10 cellular contexts compared by ENCODE assay signal in the genomic region with DNA sequence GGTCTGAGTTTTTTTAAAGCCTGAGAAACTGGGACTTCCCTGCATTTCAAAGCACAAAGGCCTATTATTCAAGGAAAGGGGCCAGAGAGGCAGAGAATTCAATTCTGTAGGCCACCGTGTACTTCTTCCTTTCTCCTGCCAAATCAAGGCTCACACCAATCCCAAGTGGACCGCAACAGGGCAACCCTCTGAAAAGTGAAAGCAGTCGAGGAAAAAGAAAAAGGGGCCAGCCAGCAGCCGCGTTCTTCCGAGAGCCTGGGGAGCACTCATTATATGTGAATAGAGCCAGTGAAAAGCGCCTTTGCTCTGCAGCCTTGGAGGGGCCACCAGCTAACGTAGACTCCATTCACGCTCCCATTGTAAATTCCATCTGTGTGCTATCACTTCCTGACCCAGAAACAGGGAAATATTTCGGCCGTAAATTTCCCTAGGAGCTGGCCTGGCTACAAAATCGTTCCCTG. TPM values are rescaled to one million over a fixed set of nuclear protein-coding genes. Genes with fewer than 3 reads are reported as not detected.
DNase-seq lines count a peak whose midpoint lies in the region; ATAC-seq and TF ChIP-seq lines count a peak whose summit lies in the region.
"Had no signal": no experiment of that assay in that cellular context is flagged by ENCODE, and none has a peak within 500 bp of the region (broad histone marks: within the 10 kb centered on the region; RNA-seq: fewer than 3 reads in every experiment).

No MANE protein-coding gene starts in this region.

- H2AFZ ChIP-seq in H9 (ENCODE audit: low read length) (peak overlapping the region; percentile 83), smooth muscle cell (ENCODE audit: low read depth) (peak overlapping the region; percentile 84)

- TF ChIP-seq CTCF in H9 (conservative IDR thresholded peaks at IDR 0.05), result no peak
- TF ChIP-seq CTCF in coronary artery (IDR thresholded peaks at IDR 0.05), result no peak
- no peak for TF ChIP-seq CTCF in smooth muscle cell (IDR thresholded peaks at IDR 0.05; ENCODE audit: borderline replicate concordance, insufficient read depth, poor library complexity, severe bottlenecking)

- H3K27me3 ChIP-seq in H9 (ENCODE audit: insufficient read depth, low read length) (no peaks in the 10 kb centered on the region), smooth muscle cell (ENCODE audit: low read depth) (no peaks in the 10 kb centered on the region)

- H2BK120ac ChIP-seq in H9 (ENCODE audit: low read depth, low read length, poor library complexity, severe bottlenecking), result no peak overlapping the region

- H3K4me1 Mint-ChIP-seq in H9, result peaks cover 18 to 26% of the 10 kb centered on the region in 2 experiments
- no peaks in the 10 kb centered on the region for H3K4me1 Mint-ChIP-seq in natural killer cell treated with Interleukin-12 subunit alpha and Interleukin-12 subunit beta and Interleukin-15 and Interleukin-18, amount 100 ng/mL, for 72 hours (ENCODE audit: low read depth in 2 of 2)
- H3K4me1 Mint-ChIP-seq in stimulated activated naive B cell treated with anti-CD40 and anti-IgM and Interleukin-4, amounts not matched to agents 10 μg/mL and 1 μg/mL and 100 μg/mL, for 72 hours, result no peaks in the 10 kb centered on the region
- H3K4me1 Mint-ChIP-seq: activated B cell treated with CpG ODN at 0.5 μM for 24 hours had no signal

- peak overlapping the region; percentile 47 for H3K4me2 ChIP-seq in H9 (ENCODE audit: insufficient read depth, insufficient read length, low read length)
- H3K4me2 ChIP-seq in smooth muscle cell, result peak overlapping the region; percentile 85

- H3K23ac ChIP-seq in H9 (ENCODE audit: insufficient read length, low read depth, low read length), result no peak overlapping the region

- no peak overlapping the region for H3T11ph ChIP-seq in H9 (ENCODE audit: low read length)

- H2BK12ac ChIP-seq in H9 (ENCODE audit: insufficient read length, low read depth, low read length), result no peak overlapping the region

- no peak overlapping the region for H2AK5ac ChIP-seq in H9 (ENCODE audit: insufficient read length, low read length)

- no peak overlapping the region; the same call in 1 of the 2 replicates for H3K4ac ChIP-seq in H9 (ENCODE audit: low read depth, low read length)

- H3K79me1 ChIP-seq in H9 (ENCODE audit: insufficient read depth, low read depth, low read length, poor library complexity, severe bottlenecking), result no peaks in the 10 kb centered on the region

- no peak overlapping the region for H3K14ac ChIP-seq in H9 (ENCODE audit: insufficient read depth, low read length)

- H3K56ac ChIP-seq in H9 (ENCODE audit: insufficient read length, low read depth, low read length), result no peak overlapping the region

- no peak overlapping the region for H2BK5ac ChIP-seq in H9 (ENCODE audit: insufficient read length, low read length)

- no peaks in the 10 kb centered on the region for H3K9me3 ChIP-seq in H9 (ENCODE audit: control insufficient read depth, low read depth, low read length)
- no peaks in the 10 kb centered on the region for H3K9me3 ChIP-seq in smooth muscle cell (replicated peaks; ENCODE audit: low read depth)

- H4K5ac ChIP-seq in H9 (ENCODE audit: insufficient read length, low read depth, low read length), result no peak overlapping the region

- no CpG with 5 or more reads among the region's 12 CpGs for WGBS in H9 (ENCODE audit: extremely low coverage, insufficient read length, low lambda C conversion rate)
- WGBS in smooth muscle cell (ENCODE audit: low lambda C conversion rate), result 6% methylated on average over 12 of the region's 12 CpGs

- H3K9me3 Mint-ChIP-seq in H9, result peaks cover 0 to 2% of the 10 kb centered on the region in 2 experiments; a peak in 2 of 5 replicates
- no peaks in the 10 kb centered on the region for H3K9me3 Mint-ChIP-seq in natural killer cell treated with Interleukin-12 subunit alpha and Interleukin-12 subunit beta and Interleukin-15 and Interleukin-18, amount 100 ng/mL, for 72 hours
- H3K9me3 Mint-ChIP-seq in stimulated activated naive B cell treated with anti-CD40 and anti-IgM and Interleukin-4, amounts not matched to agents 10 μg/mL and 1 μg/mL and 100 μg/mL, for 72 hours, result no peaks in the 10 kb centered on the region
- H3K9me3 Mint-ChIP-seq: activated B cell treated with CpG ODN at 0.5 μM for 24 hours had no signal

- no peak overlapping the region for H2BK20ac ChIP-seq in H9 (ENCODE audit: low read depth, low read length, poor library complexity, severe bottlenecking)

- no peaks in the 10 kb centered on the region for H3K36me3 ChIP-seq in smooth muscle cell (ENCODE audit: low read depth)

- peak; percentile 74 for ATAC-seq in left colon
- ATAC-seq in natural killer cell treated with Interleukin-12 subunit alpha and Interleukin-12 subunit beta and Interleukin-15 and Interleukin-18, amount 100 ng/mL, for 72 hours, result no peak
- no peak for ATAC-seq in stimulated activated naive B cell treated with anti-CD40 and anti-IgM and Interleukin-4, amounts not matched to agents 10 μg/mL and 1 μg/mL and 100 μg/mL, for 72 hours (replicated peaks)
- ATAC-seq: foreskin keratinocyte had no signal

- no peaks in the 10 kb centered on the region for H4K20me1 ChIP-seq in H9 (ENCODE audit: control insufficient read depth, insufficient read depth, insufficient read length)
- H4K20me1 ChIP-seq in smooth muscle cell (ENCODE audit: low read depth), result no peaks in the 10 kb centered on the region

- no peaks in the 10 kb centered on the region for H3K79me2 ChIP-seq in H9 (ENCODE audit: insufficient read depth, low read length)
- no peaks in the 10 kb centered on the region for H3K79me2 ChIP-seq in smooth muscle cell (ENCODE audit: low read depth)

- intact Hi-C loops in left colon (cut with DNase I, micrococcal nuclease), result no loop called here

- H3K23me2 ChIP-seq in H9 (ENCODE audit: insufficient read length, low read depth, low read length, poor library complexity, severe bottlenecking), result no peaks in the 10 kb centered on the region

- no peak overlapping the region for H4K8ac ChIP-seq in H9 (replicated peaks; ENCODE audit: insufficient read length, low read depth, low read length)

- H3K18ac ChIP-seq in H9 (ENCODE audit: insufficient read length, low read depth, low read length), result peak overlapping the region; percentile 7

- DNase-seq in H9, result peak; percentile 55
- DNase-seq in coronary artery (ENCODE audit: low spot score), result no peak
- peak in 1 of 2 donors; percentile 16 for DNase-seq in left colon
- DNase-seq in smooth muscle cell (lab: John Stamatoyannopoulos, UW; ENCODE audit: unreplicated experiment), result no peak
- no peak for DNase-seq in natural killer cell treated with Interleukin-12 subunit alpha and Interleukin-12 subunit beta and Interleukin-15 and Interleukin-18, amount 100 ng/mL, for 72 hours (ENCODE audit: low spot score)
- DNase-seq in NCI-H345 (lab: John Stamatoyannopoulos, UW), result no peak
- DNase-seq in stimulated activated naive B cell treated with anti-CD40 and anti-IgM and Interleukin-4, amounts not matched to agents 10 μg/mL and 1 μg/mL and 100 μg/mL, for 72 hours, result no peak
- no peak for DNase-seq in activated CD4-positive, alpha-beta T cell treated with anti-CD3 and anti-CD28 coated beads, Interleukin-2, amount 50 U/mL, for 48 hours
- DNase-seq: activated B cell treated with CpG ODN at 0.5 μM for 24 hours, foreskin keratinocyte had no signal

- H3K36me3 Mint-ChIP-seq in H9 (ENCODE audit: insufficient read depth in 1 of 3, low read depth in 3 of 3), result no peaks in the 10 kb centered on the region; a peak in 2 of 7 replicates
- no peaks in the 10 kb centered on the region for H3K36me3 Mint-ChIP-seq in natural killer cell treated with Interleukin-12 subunit alpha and Interleukin-12 subunit beta and Interleukin-15 and Interleukin-18, amount 100 ng/mL, for 72 hours
- H3K36me3 Mint-ChIP-seq in stimulated activated naive B cell treated with anti-CD40 and anti-IgM and Interleukin-4, amounts not matched to agents 10 μg/mL and 1 μg/mL and 100 μg/mL, for 72 hours, result no peaks in the 10 kb centered on the region

- H4K91ac ChIP-seq in H9 (ENCODE audit: insufficient read length, low read depth, low read length), result no peak overlapping the region

- H3K27ac Mint-ChIP-seq in H9, result peak overlapping the region; percentile 88 to 93 (median 92); a peak in 6 of 7 replicates
- H3K27ac Mint-ChIP-seq in natural killer cell treated with Interleukin-12 subunit alpha and Interleukin-12 subunit beta and Interleukin-15 and Interleukin-18, amount 100 ng/mL, for 72 hours, result no peak overlapping the region
- H3K27ac Mint-ChIP-seq in stimulated activated naive B cell treated with anti-CD40 and anti-IgM and Interleukin-4, amounts not matched to agents 10 μg/mL and 1 μg/mL and 100 μg/mL, for 72 hours, result no peak overlapping the region
- H3K27ac Mint-ChIP-seq: activated B cell treated with CpG ODN at 0.5 μM for 24 hours had no signal

- peak overlapping the region; percentile 40 to 44; a peak in 4 of 5 replicates for H3K4me3 Mint-ChIP-seq in H9
- H3K4me3 Mint-ChIP-seq in natural killer cell treated with Interleukin-12 subunit alpha and Interleukin-12 subunit beta and Interleukin-15 and Interleukin-18, amount 100 ng/mL, for 72 hours, result no peak overlapping the region
- H3K4me3 Mint-ChIP-seq in stimulated activated naive B cell treated with anti-CD40 and anti-IgM and Interleukin-4, amounts not matched to agents 10 μg/mL and 1 μg/mL and 100 μg/mL, for 72 hours, result no peak overlapping the region
- H3K4me3 Mint-ChIP-seq: activated B cell treated with CpG ODN at 0.5 μM for 24 hours had no signal

- no peak overlapping the region for H3K9ac ChIP-seq in H9 (ENCODE audit: extremely low read depth, insufficient read length, low read length)
- peak overlapping the region; percentile 22 for H3K9ac ChIP-seq in smooth muscle cell (ENCODE audit: low read depth)

- H3K27ac ChIP-seq in H9 (ENCODE audit: insufficient read length, low read depth, low read length) (peak overlapping the region; percentile 20), coronary artery (peak overlapping the region; percentile 61 to 78), smooth muscle cell (ENCODE audit: low read depth) (peak overlapping the region; percentile 76)
- H3K27ac ChIP-seq: foreskin keratinocyte had no signal

- peaks cover 12% of the 10 kb centered on the region for H3K27me3 Mint-ChIP-seq in H9 (ENCODE audit: low read depth)
- peaks cover 14 to 18% of the 10 kb centered on the region in 2 donors for H3K27me3 Mint-ChIP-seq in natural killer cell treated with Interleukin-12 subunit alpha and Interleukin-12 subunit beta and Interleukin-15 and Interleukin-18, amount 100 ng/mL, for 72 hours
- H3K27me3 Mint-ChIP-seq in stimulated activated naive B cell treated with anti-CD40 and anti-IgM and Interleukin-4, amounts not matched to agents 10 μg/mL and 1 μg/mL and 100 μg/mL, for 72 hours, result peaks cover 11 to 35% of the 10 kb centered on the region in 2 donors

- peaks cover 6% of the 10 kb centered on the region for H3F3A ChIP-seq in smooth muscle cell (ENCODE audit: low read depth)

- H3K4me3 ChIP-seq in coronary artery, result peak overlapping the region; percentile 46
- peak overlapping the region; percentile 36 for H3K4me3 ChIP-seq in smooth muscle cell

- peaks cover 2% of the 10 kb centered on the region; the same call in 1 of the 2 replicates for H3K4me1 ChIP-seq in H9 (ENCODE audit: insufficient read depth, low read length)
- peaks cover 21% of the 10 kb centered on the region for H3K4me1 ChIP-seq in smooth muscle cell (ENCODE audit: low read depth)
- H3K4me1 ChIP-seq: foreskin keratinocyte had no signal

- H2BK15ac ChIP-seq in H9 (ENCODE audit: low read depth, low read length), result no peak overlapping the region

RNA-seq across cellular contexts. Expression of a gene that starts 45.9 kb away (rescaled TPM):
- total RNA-seq in H9 (2021), result 57.0 and 58.4 TPM in 2 replicates
- 10 to 100 TPM; 28.6 to 47.2 TPM for total RNA-seq in left colon
- 11.6 and 21.9 TPM in 2 replicates for total RNA-seq in smooth muscle cell
- 19.5 and 23.2 TPM in 2 replicates for polyA plus RNA-seq in smooth muscle cell
- total RNA-seq in natural killer cell treated with Interleukin-12 subunit alpha and Interleukin-12 subunit beta and Interleukin-15 and Interleukin-18, amount 100 ng/mL, for 72 hours, result 10 to 100 TPM; 54.3 to 55.9 TPM

Comparison
In these comparisons a context has a peak if more than half of its experiments do, and no peak if none do; other contexts are left out.
1. H3K27ac ChIP-seq: peak in every context shown above with its lines; median percentile 76 in smooth muscle cell; 70 in coronary artery; 20 in H9.
2. H3K27ac Mint-ChIP-seq: peak in H9 (3 of 3); none in natural killer cell treated with Interleukin-12 subunit alpha and Interleukin-12 subunit beta and Interleukin-15 and Interleukin-18, amount 100 ng/mL, for 72 hours (0 of 2) and stimulated activated naive B cell treated with anti-CD40 and anti-IgM and Interleukin-4, amounts not matched to agents 10 μg/mL and 1 μg/mL and 100 μg/mL, for 72 hours (single experiment).
3. H3K4me3 Mint-ChIP-seq: peak in H9 (2 of 2); none in natural killer cell treated with Interleukin-12 subunit alpha and Interleukin-12 subunit beta and Interleukin-15 and Interleukin-18, amount 100 ng/mL, for 72 hours (single experiment) and stimulated activated naive B cell treated with anti-CD40 and anti-IgM and Interleukin-4, amounts not matched to agents 10 μg/mL and 1 μg/mL and 100 μg/mL, for 72 hours (0 of 2).